Comparison of ENCODE assay signal across 9 cellular contexts in genomic region chr14:74616507-74616906, GRCh38. TPM values are rescaled to one million over a fixed set of nuclear protein-coding genes. Genes with fewer than 3 reads are reported as not detected.
DNase-seq lines count a peak whose midpoint lies in the region; ATAC-seq and TF ChIP-seq lines count a peak whose summit lies in the region.
"Had no signal": no experiment of that assay in that cellular context is flagged by ENCODE, and none has a peak within 500 bp of the region (broad histone marks: within the 10 kb centered on the region; RNA-seq: fewer than 3 reads in every experiment).

No MANE protein-coding gene starts in this region.

- no peak for TF ChIP-seq CTCF in choroid plexus epithelial cell (conservative IDR thresholded peaks at IDR 0.05; ENCODE audit: low read depth, low read length)

- DNase-seq in GM03348 (ENCODE audit: low spot score) (peak; percentile 73), NCI-H226 (peak; percentile 91), choroid plexus epithelial cell (ENCODE audit: low read depth) (peak; percentile 77), renal cortical epithelial cell (ENCODE audit: low read depth) (peak; percentile 86), T-helper 9 cell (no peak)
- DNase-seq: activated naive CD8-positive, alpha-beta T cell treated with anti-CD3 and anti-CD28 coated beads, Interleukin-2, amount 10 ng/mL, durations not matched to agents 7 days and 5 days; NCI-H146 had no signal

- no peak overlapping the region for H3K4me3 ChIP-seq in choroid plexus epithelial cell (ENCODE audit: low read depth, low read length)

- no peak for ATAC-seq in GM18502 (IDR thresholded peaks at IDR 0.05; ENCODE audit: poor library complexity, unreplicated experiment)
- no peak for ATAC-seq in GM21576 (IDR thresholded peaks at IDR 0.05; ENCODE audit: unreplicated experiment)

RNA-seq across cellular contexts. Expression of gene LTBP2, which starts 4.5 kb away (rescaled TPM):
- total RNA-seq in renal cortical epithelial cell = 42.4 and 68.2 TPM in 2 replicates
